8 cellular contexts compared by ENCODE assay signal in the genomic region with DNA sequence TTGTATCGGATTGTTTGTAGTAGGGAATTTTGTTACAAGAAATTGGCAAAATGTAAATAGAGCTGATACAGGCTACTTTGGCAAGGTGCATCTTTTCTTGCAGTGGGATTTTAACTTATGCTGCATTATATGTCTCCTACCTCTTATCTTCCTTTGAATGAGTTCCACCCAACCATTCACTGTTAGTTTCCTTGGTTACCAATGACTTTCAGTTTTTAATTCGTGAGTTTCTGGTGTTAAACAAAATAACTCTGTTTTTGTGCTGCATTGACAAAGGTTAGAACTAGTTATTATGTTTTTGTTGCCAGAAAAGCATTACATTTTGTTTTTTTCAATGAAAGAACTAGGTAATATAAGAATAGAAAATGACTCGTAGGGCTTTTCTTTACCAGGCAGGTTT.
"Had no signal": no experiment of that assay in that cellular context is flagged by ENCODE, and none has a peak within 500 bp of the region (broad histone marks: within the 10 kb centered on the region; RNA-seq: fewer than 3 reads in every experiment).

No MANE protein-coding gene starts in this region.

- H3K9me3 ChIP-seq: HAP-1 had no signal

- ATAC-seq: HCT116, HepG2 had no signal

- H2AFZ ChIP-seq: GM23248 had no signal

- H3K27ac ChIP-seq: GM23248, HL-60 had no signal

- H3K4me3 ChIP-seq: GM23248, HAP-1 had no signal

- H3K36me3 ChIP-seq: HAP-1 had no signal

- FAIRE-seq: HepG2 had no signal

- H3K9ac ChIP-seq: GM23248 had no signal

- H3K4me1 ChIP-seq: HAP-1 had no signal

- DNase-seq: GM23248, GOT3, H7, HFFc6 had no signal
